Comparison of ENCODE assay signal across 25 cellular contexts in the genomic region with DNA sequence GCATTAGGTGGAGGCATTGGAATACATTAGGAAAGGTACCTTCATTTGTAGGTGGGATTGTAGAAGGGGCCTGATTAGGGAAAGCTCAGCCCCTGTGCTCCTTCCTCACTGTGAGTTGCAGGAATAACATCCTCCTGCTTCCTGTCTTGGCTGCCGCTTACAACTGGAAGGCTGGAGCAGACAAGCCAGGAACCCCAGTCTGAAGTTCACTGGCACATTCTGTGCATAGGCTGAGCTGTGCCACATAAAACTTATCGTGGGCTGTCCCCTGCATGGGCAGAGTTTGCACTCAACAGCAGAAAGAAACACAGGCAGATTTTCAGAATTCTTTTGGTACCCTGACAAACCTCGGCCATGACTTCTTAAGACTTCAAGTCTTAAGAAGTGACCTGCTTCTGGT.
"Had no signal": no experiment of that assay in that cellular context is flagged by ENCODE, and none has a peak within 500 bp of the region (broad histone marks: within the 10 kb centered on the region; RNA-seq: fewer than 3 reads in every experiment).

No MANE protein-coding gene starts in this region.

- H3K4me1 Mint-ChIP-seq: endodermal cell had no signal

- H3K4me3 ChIP-seq: colonic mucosa, coronary artery, dorsolateral prefrontal cortex, esophagus muscularis mucosa, esophagus squamous epithelium, gastrocnemius medialis, gastroesophageal sphincter, heart left ventricle, heart right ventricle had no signal

- H3K4me1 ChIP-seq: colonic mucosa, esophagus muscularis mucosa, esophagus squamous epithelium, foreskin keratinocyte, gastrocnemius medialis, gastroesophageal sphincter, heart left ventricle, heart right ventricle had no signal

- H3K27me3 ChIP-seq: colonic mucosa, foreskin keratinocyte, gastrocnemius medialis had no signal

- H3K27ac ChIP-seq: colonic mucosa, coronary artery, dorsolateral prefrontal cortex, epithelial cell of prostate, esophagus muscularis mucosa, esophagus squamous epithelium, foreskin keratinocyte, gastrocnemius medialis, gastroesophageal sphincter, heart left ventricle, heart right ventricle had no signal

- H3K27ac Mint-ChIP-seq: dendritic cell treated with granulocyte-macrophage colony-stimulating factor and Interleukin-4, amounts not matched to agents 40 ng/mL and 50 ng/mL, for 4 days; effector memory CD8-positive, alpha-beta T cell; endodermal cell had no signal

- DNase-seq: colonic mucosa; cortex of kidney; dermis blood vessel endothelial cell; dorsolateral prefrontal cortex; effector CD4-positive, alpha-beta T cell; effector CD8-positive, alpha-beta T cell; effector memory CD4-positive, alpha-beta T cell; effector memory CD8-positive, alpha-beta T cell; endodermal cell; erythroblast; esophagus squamous epithelium; foreskin fibroblast; foreskin keratinocyte; foreskin melanocyte; gastrocnemius medialis; glutamatergic neuron; head of caudate nucleus; heart left ventricle; heart right ventricle had no signal

- H3K4me3 Mint-ChIP-seq: dendritic cell treated with granulocyte-macrophage colony-stimulating factor and Interleukin-4, amounts not matched to agents 40 ng/mL and 50 ng/mL, for 4 days; effector memory CD8-positive, alpha-beta T cell; endodermal cell had no signal

- H3K9me3 Mint-ChIP-seq: dendritic cell treated with granulocyte-macrophage colony-stimulating factor and Interleukin-4, amounts not matched to agents 40 ng/mL and 50 ng/mL, for 4 days; effector memory CD8-positive, alpha-beta T cell; endodermal cell had no signal

- H3K9me3 ChIP-seq: colonic mucosa, esophagus muscularis mucosa, esophagus squamous epithelium, gastrocnemius medialis, gastroesophageal sphincter, heart left ventricle, heart right ventricle had no signal

- ATAC-seq: effector memory CD8-positive, alpha-beta T cell; esophagus mucosa; foreskin keratinocyte; gastrocnemius medialis; gastroesophageal sphincter; heart left ventricle; heart right ventricle had no signal

- H3K36me3 ChIP-seq: colonic mucosa, esophagus muscularis mucosa, esophagus squamous epithelium, gastrocnemius medialis, gastroesophageal sphincter, heart left ventricle, heart right ventricle had no signal
